Comparison of ENCODE assay signal across 26 cellular contexts in the genomic region with DNA sequence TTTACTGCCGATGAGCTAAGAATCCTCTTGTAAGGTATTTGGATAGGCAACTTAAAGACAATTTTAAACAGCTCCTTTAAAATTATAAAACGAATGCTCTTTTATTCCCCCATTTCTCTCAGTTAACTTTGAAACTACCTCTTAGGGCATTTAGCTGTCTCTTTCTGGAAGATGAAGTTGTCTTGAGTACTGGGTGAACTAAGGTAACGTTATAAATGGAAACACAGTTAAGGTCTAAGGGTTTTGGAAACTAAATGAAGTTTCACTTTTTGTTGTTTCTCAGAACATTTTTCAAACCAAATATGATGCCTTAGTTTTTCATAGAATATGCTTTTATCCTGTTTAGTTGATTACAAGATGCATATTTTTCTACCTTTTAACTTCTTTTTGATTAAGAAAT. TPM values are rescaled to one million over a fixed set of nuclear protein-coding genes. Genes with fewer than 3 reads are reported as not detected.
DNase-seq lines count a peak whose midpoint lies in the region; ATAC-seq, FAIRE-seq and TF ChIP-seq lines count a peak whose summit lies in the region.
"Had no signal": no experiment of that assay in that cellular context is flagged by ENCODE, and none has a peak within 500 bp of the region (broad histone marks: within the 10 kb centered on the region; RNA-seq: fewer than 3 reads in every experiment).

No MANE protein-coding gene starts in this region.

- ATAC-seq in activated naive CD8-positive, alpha-beta T cell treated with anti-CD3 and anti-CD28 coated beads, Interleukin-2, amount 50 U/mL, for 24 hours = no peak
- no peak for ATAC-seq in pancreas
- ATAC-seq: CD8-positive, alpha-beta T cell; SK-N-SH treated with all-trans-retinoic acid at 6 μM for 48 hours; T-helper 17 cell had no signal

- WGBS in pancreas, 2 donors = 68 to 75% methylated on average over 3 of the region's 3 CpGs

- peak overlapping the region; percentile 38; the same call in 1 of the 2 replicates for H3K4me2 ChIP-seq in KMS-11

- H3K36me3 Mint-ChIP-seq in activated naive CD8-positive, alpha-beta T cell treated with anti-CD3 and anti-CD28 coated beads for 36 hours = peaks cover 19% of the 10 kb centered on the region
- peaks cover 20% of the 10 kb centered on the region for H3K36me3 Mint-ChIP-seq in activated naive CD8-positive, alpha-beta T cell treated with anti-CD3 and anti-CD28 coated beads, Interleukin-2, amount 50 U/mL, for 24 hours (ENCODE audit: low read depth)
- H3K36me3 Mint-ChIP-seq in mesothelial cell of epicardium = peaks cover 9% of the 10 kb centered on the region

- H3K27me3 Mint-ChIP-seq in activated naive CD8-positive, alpha-beta T cell treated with anti-CD3 and anti-CD28 coated beads for 36 hours = no peaks in the 10 kb centered on the region
- H3K27me3 Mint-ChIP-seq in activated naive CD8-positive, alpha-beta T cell treated with anti-CD3 and anti-CD28 coated beads, Interleukin-2, amount 50 U/mL, for 24 hours = no peaks in the 10 kb centered on the region
- no peaks in the 10 kb centered on the region for H3K27me3 Mint-ChIP-seq in mesothelial cell of epicardium (ENCODE audit: low read depth)
- H3K27me3 Mint-ChIP-seq: T-helper 17 cell had no signal

- H3K9ac ChIP-seq in KMS-11 = no peak overlapping the region
- H3K9ac ChIP-seq: GM23248 had no signal

- no peak overlapping the region; the same call in 1 of the 2 replicates for H3K27ac ChIP-seq in KMS-11
- H3K27ac ChIP-seq in pancreas = no peak overlapping the region
- no peak overlapping the region for H3K27ac ChIP-seq in left ventricle myocardium inferior (replicated peaks)
- H3K27ac ChIP-seq: GM23248, Peyer's patch had no signal

- FAIRE-seq in pancreas (lab: Jason Lieb, UNC) = no peak
- FAIRE-seq: G401.6 had no signal

- no peak for DNase-seq in activated naive CD8-positive, alpha-beta T cell treated with anti-CD3 and anti-CD28 coated beads for 36 hours
- DNase-seq in activated naive CD8-positive, alpha-beta T cell treated with anti-CD3 and anti-CD28 coated beads, Interleukin-2, amount 50 U/mL, for 24 hours = no peak
- DNase-seq in mesothelial cell of epicardium (ENCODE audit: low spot score in 2 of 2, unreplicated experiment in 2 of 2) = no peak
- no peak for DNase-seq in NCI-H146 treated with DMSO at 0.1 percent for 48 hours (lab: John Stamatoyannopoulos, UW; ENCODE audit: unreplicated experiment)
- no peak for DNase-seq in pancreas
- no peak for DNase-seq in left ventricle myocardium inferior
- DNase-seq: 8988T; C1 segment of cervical spinal cord; CD8-positive, alpha-beta T cell; GM23248; H9; HFFc6; Kasumi-1; MG63; NCI-H1092; NCI-H1436; NCI-H2029; NCI-H226; NCI-H510A treated with DMSO at 0.1 percent for 48 hours; NCI-H748 treated with DMSO at 0.1 percent for 48 hours; NK-92 treated with Interleukin-12 subunit alpha and Interleukin-12 subunit beta, amount 100 ng/mL, for 24 hours; Peyer's patch; T-helper 17 cell had no signal

- H3K9me3 ChIP-seq in pancreas (no peaks in the 10 kb centered on the region), left ventricle myocardium inferior (replicated peaks) (no peaks in the 10 kb centered on the region)
- H3K9me3 ChIP-seq: MG63, Peyer's patch had no signal

- peaks cover 5% of the 10 kb centered on the region; the same call in 1 of the 2 replicates for H4K20me1 ChIP-seq in KMS-11 (ENCODE audit: insufficient read depth)

- TF ChIP-seq CTCF in KMS-11 (conservative IDR thresholded peaks at IDR 0.05; ENCODE audit: low read depth, low read length) (no peak), mesothelial cell of epicardium (IDR thresholded peaks at IDR 0.05; ENCODE audit: unreplicated experiment) (no peak), pancreas (IDR thresholded peaks at IDR 0.05) (no peak), left ventricle myocardium inferior (IDR thresholded peaks at IDR 0.05; ENCODE audit: borderline replicate concordance) (no peak)

- H3K36me3 ChIP-seq in KMS-11 (ENCODE audit: insufficient read depth) = no peaks in the 10 kb centered on the region
- no peaks in the 10 kb centered on the region for H3K36me3 ChIP-seq in pancreas
- H3K36me3 ChIP-seq in left ventricle myocardium inferior = no peaks in the 10 kb centered on the region

- H3K27me3 ChIP-seq in KMS-11 (ENCODE audit: insufficient read depth, low read depth) (no peaks in the 10 kb centered on the region), pancreas (no peaks in the 10 kb centered on the region), left ventricle myocardium inferior (ENCODE audit: low read depth) (no peaks in the 10 kb centered on the region)
- H3K27me3 ChIP-seq: MG63, Peyer's patch had no signal

- peak overlapping the region; percentile 29 for H3K27ac Mint-ChIP-seq in activated naive CD8-positive, alpha-beta T cell treated with anti-CD3 and anti-CD28 coated beads for 36 hours
- H3K27ac Mint-ChIP-seq in activated naive CD8-positive, alpha-beta T cell treated with anti-CD3 and anti-CD28 coated beads, Interleukin-2, amount 50 U/mL, for 24 hours = no peak overlapping the region
- H3K27ac Mint-ChIP-seq in mesothelial cell of epicardium = peak overlapping the region; percentile 9
- H3K27ac Mint-ChIP-seq: CD8-positive, alpha-beta T cell; H9; HFFc6; T-helper 17 cell had no signal

- no peak overlapping the region for H3K4me3 Mint-ChIP-seq in activated naive CD8-positive, alpha-beta T cell treated with anti-CD3 and anti-CD28 coated beads for 36 hours
- H3K4me3 Mint-ChIP-seq in activated naive CD8-positive, alpha-beta T cell treated with anti-CD3 and anti-CD28 coated beads, Interleukin-2, amount 50 U/mL, for 24 hours = no peak overlapping the region
- no peak overlapping the region for H3K4me3 Mint-ChIP-seq in mesothelial cell of epicardium
- H3K4me3 Mint-ChIP-seq: CD8-positive, alpha-beta T cell; H9; HFFc6; T-helper 17 cell had no signal

- no peaks in the 10 kb centered on the region for H3K9me3 Mint-ChIP-seq in activated naive CD8-positive, alpha-beta T cell treated with anti-CD3 and anti-CD28 coated beads for 36 hours
- H3K9me3 Mint-ChIP-seq in activated naive CD8-positive, alpha-beta T cell treated with anti-CD3 and anti-CD28 coated beads, Interleukin-2, amount 50 U/mL, for 24 hours = no peaks in the 10 kb centered on the region
- H3K9me3 Mint-ChIP-seq in mesothelial cell of epicardium = no peaks in the 10 kb centered on the region
- H3K9me3 Mint-ChIP-seq: CD8-positive, alpha-beta T cell; H9; HFFc6 had no signal

- H3K4me1 ChIP-seq in KMS-11 (ENCODE audit: low read depth, poor library complexity, severe bottlenecking) (peaks cover 44% of the 10 kb centered on the region), pancreas (peaks cover 0 to 14% (median 7%) of the 10 kb centered on the region in 3 donors), left ventricle myocardium inferior (peaks cover 58% of the 10 kb centered on the region)

- H2AFZ ChIP-seq in KMS-11 (ENCODE audit: low read depth) = no peak overlapping the region
- H2AFZ ChIP-seq: GM23248 had no signal

- H3K4me3 ChIP-seq in KMS-11 (IDR thresholded peaks at IDR 0.05; ENCODE audit: insufficient read depth, low read depth, low read length) (no peak overlapping the region), pancreas (no peak overlapping the region), left ventricle myocardium inferior (no peak overlapping the region)
- H3K4me3 ChIP-seq: GM23248, MG63, Peyer's patch had no signal

- intact Hi-C loops in pancreas (cut with DNase I) = no loop called here
- intact Hi-C loops in left ventricle myocardium inferior (cut with micrococcal nuclease) = no loop called here

- H3K4me1 Mint-ChIP-seq in activated naive CD8-positive, alpha-beta T cell treated with anti-CD3 and anti-CD28 coated beads for 36 hours = peaks cover 29% of the 10 kb centered on the region
- H3K4me1 Mint-ChIP-seq in activated naive CD8-positive, alpha-beta T cell treated with anti-CD3 and anti-CD28 coated beads, Interleukin-2, amount 50 U/mL, for 24 hours = peaks cover 38% of the 10 kb centered on the region
- H3K4me1 Mint-ChIP-seq in mesothelial cell of epicardium = peaks cover 16% of the 10 kb centered on the region

- peaks cover 95% of the 10 kb centered on the region for H3K79me2 ChIP-seq in KMS-11 (ENCODE audit: insufficient read depth, low read depth)

RNA-seq across cellular contexts. Expression of gene UBE2R2, which starts 6.8 kb away (rescaled TPM):
- 10 to 100 TPM; 34.5 to 36.2 TPM for total RNA-seq in activated naive CD8-positive, alpha-beta T cell treated with anti-CD3 and anti-CD28 coated beads for 36 hours
- total RNA-seq in mesothelial cell of epicardium (59.3 to 59.9 TPM (median 59.9 TPM) in 3 replicates), pancreas (10 to 100 TPM; 33.1 to 44.8 (median 36.2) TPM), left ventricle myocardium inferior (40.6 TPM)
- 10 to 100 TPM; 13.3 to 16.6 TPM for polyA plus RNA-seq in pancreas

RNA-seq across cellular contexts. Expression of gene PRSS3, which starts 28.4 kb away (rescaled TPM):
- not detected for total RNA-seq in activated naive CD8-positive, alpha-beta T cell treated with anti-CD3 and anti-CD28 coated beads for 36 hours
- total RNA-seq in mesothelial cell of epicardium = not detected in 3 replicates
- total RNA-seq in pancreas = 1,000 to 10,000 TPM in 3 of 6 donors, 100 to 1,000 TPM in 3; 341 to 5,218 (median 1,762) TPM
- polyA plus RNA-seq in pancreas = 1,000 to 10,000 TPM in 1 of 2 donors, 100 to 1,000 TPM in 1; 986 to 1,801 TPM
- not detected for total RNA-seq in left ventricle myocardium inferior
- total RNA-seq: CD8-positive, alpha-beta T cell; H9; T-helper 17 cell had no signal

Comparison
In these comparisons a context has a peak if more than half of its experiments do, and no peak if none do; other contexts are left out.
1. RNA of gene PRSS3, which starts 28.4 kb away (total RNA-seq): 341 to 5,218 TPM in pancreas; not detected in activated naive CD8-positive, alpha-beta T cell treated with anti-CD3 and anti-CD28 coated beads for 36 hours, not detected in left ventricle myocardium inferior (single experiment) and not detected in mesothelial cell of epicardium; every median in the first group is over 100 times any median in the second.